8 cellular contexts compared by ENCODE assay signal in the genomic region with DNA sequence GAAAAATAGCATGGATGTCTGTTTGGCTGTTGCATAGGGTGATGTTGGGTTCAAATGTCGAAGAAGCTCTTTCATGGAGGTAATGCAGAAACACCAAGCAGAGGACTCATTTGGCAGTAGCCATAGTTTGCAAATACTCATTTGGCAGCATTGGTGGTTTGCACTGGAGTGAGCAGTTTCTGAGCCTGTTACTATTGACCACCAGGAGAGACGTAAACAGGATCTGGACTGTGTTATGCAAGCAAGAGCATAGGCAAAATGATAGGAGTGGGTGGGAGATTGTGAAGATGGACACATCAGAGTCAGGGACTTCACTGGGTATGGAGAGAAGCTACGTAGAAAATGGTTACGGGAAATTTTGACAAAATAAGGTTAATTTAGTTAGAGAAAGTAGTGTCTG. TPM values are rescaled to one million over a fixed set of nuclear protein-coding genes. Genes with fewer than 3 reads are reported as not detected.
"Had no signal": no experiment of that assay in that cellular context is flagged by ENCODE, and none has a peak within 500 bp of the region (broad histone marks: within the 10 kb centered on the region; RNA-seq: fewer than 3 reads in every experiment).

No MANE protein-coding gene starts in this region.

- H3K4me3 ChIP-seq: GM23338 had no signal

- H3K4me2 ChIP-seq: GM23338 had no signal

- H3K4me1 Mint-ChIP-seq: GM23338, H9, IgD-negative memory B cell had no signal

- H3K4me3 Mint-ChIP-seq: GM23338, H9, IgD-negative memory B cell had no signal

- H2AFZ ChIP-seq: GM23338 had no signal

- H3K36me3 Mint-ChIP-seq: IgD-negative memory B cell had no signal

- DNase-seq: H9, HCEC 1CT, KBM-7 had no signal

- ATAC-seq: GM23338 had no signal

- FAIRE-seq: H1, H54, HTR-8/SVneo had no signal

- H3K27ac Mint-ChIP-seq: GM23338, H9, IgD-negative memory B cell had no signal

- H3K27me3 Mint-ChIP-seq: IgD-negative memory B cell had no signal

- H3K9me3 Mint-ChIP-seq: GM23338 had no signal

RNA-seq across cellular contexts. Expression of gene A1CF, which starts 22.9 kb away (rescaled TPM):
- total RNA-seq: GM23338, H1, H9 had no signal
- polyA plus RNA-seq: H1, IgD-negative memory B cell had no signal
